12 cellular contexts compared by ENCODE assay signal in genomic region chr1:235041201-235041600, GRCh38.
DNase-seq lines count a peak whose midpoint lies in the region; ATAC-seq, FAIRE-seq and TF ChIP-seq lines count a peak whose summit lies in the region.
"Had no signal": no experiment of that assay in that cellular context is flagged by ENCODE, and none has a peak within 500 bp of the region (broad histone marks: within the 10 kb centered on the region; RNA-seq: fewer than 3 reads in every experiment).

No MANE protein-coding gene starts in this region.

- POLR2A ChIA-PET in activated naive CD8-positive, alpha-beta T cell treated with anti-CD3 and anti-CD28 coated beads, Interleukin-2, amount 10 ng/mL, durations not matched to agents 7 days and 5 days (lab: Charles Lee): no interaction called here
- POLR2A ChIA-PET in Panc1 (lab: Charles Lee): no interaction called here

- H3K4me1 Mint-ChIP-seq in activated naive CD8-positive, alpha-beta T cell treated with anti-CD3 and anti-CD28 coated beads, Interleukin-2, amount 10 ng/mL, durations not matched to agents 7 days and 5 days: peaks cover 24% of the 10 kb centered on the region
- peaks cover 17% of the 10 kb centered on the region for H3K4me1 Mint-ChIP-seq in activated naive CD8-positive, alpha-beta T cell treated with anti-CD3 and anti-CD28 coated beads for 36 hours
- peaks cover 24 to 42% of the 10 kb centered on the region in 2 donors for H3K4me1 Mint-ChIP-seq in stimulated activated naive B cell treated with anti-CD40 and anti-IgM and Interleukin-4, amounts not matched to agents 10 μg/mL and 1 μg/mL and 100 μg/mL, for 72 hours

- H3K9me3 Mint-ChIP-seq in activated naive CD8-positive, alpha-beta T cell treated with anti-CD3 and anti-CD28 coated beads, Interleukin-2, amount 10 ng/mL, durations not matched to agents 7 days and 5 days: peaks cover 15% of the 10 kb centered on the region
- peaks cover 15% of the 10 kb centered on the region for H3K9me3 Mint-ChIP-seq in activated naive CD8-positive, alpha-beta T cell treated with anti-CD3 and anti-CD28 coated beads for 36 hours
- peaks cover 9 to 11% of the 10 kb centered on the region in 2 donors for H3K9me3 Mint-ChIP-seq in stimulated activated naive B cell treated with anti-CD40 and anti-IgM and Interleukin-4, amounts not matched to agents 10 μg/mL and 1 μg/mL and 100 μg/mL, for 72 hours

- intact Hi-C loops in Panc1 (cut with micrococcal nuclease; ENCODE audit: unreplicated experiment) (no loop called here), heart right ventricle (cut with DNase I) (loop anchor here in 2 of 10 donors (5.0 to 10.0 kb wide), 2 partner anchors 34 to 46 kb away; no protein-coding TSS in a partner anchor)

- peak overlapping the region; percentile 43 for H3K27ac Mint-ChIP-seq in activated naive CD8-positive, alpha-beta T cell treated with anti-CD3 and anti-CD28 coated beads, Interleukin-2, amount 10 ng/mL, durations not matched to agents 7 days and 5 days
- no peak overlapping the region for H3K27ac Mint-ChIP-seq in activated naive CD8-positive, alpha-beta T cell treated with anti-CD3 and anti-CD28 coated beads for 36 hours
- H3K27ac Mint-ChIP-seq in stimulated activated naive B cell treated with anti-CD40 and anti-IgM and Interleukin-4, amounts not matched to agents 10 μg/mL and 1 μg/mL and 100 μg/mL, for 72 hours: peak overlapping the region; percentile 53

- H3K36me3 ChIP-seq in Panc1 (ENCODE audit: control insufficient read depth, insufficient read depth, low read length) (no peaks in the 10 kb centered on the region), heart right ventricle (no peaks in the 10 kb centered on the region)

- peak overlapping the region; percentile 70; the same call in 1 of the 2 replicates for H3K27ac ChIP-seq in Panc1 (ENCODE audit: low read length)
- peak overlapping the region in 1 of 10 donors; percentile 80 for H3K27ac ChIP-seq in heart right ventricle

- ATAC-seq in activated naive CD8-positive, alpha-beta T cell treated with anti-CD3 and anti-CD28 coated beads, Interleukin-2, amount 10 ng/mL, durations not matched to agents 7 days and 5 days (ENCODE audit: low read depth): peak; percentile 58
- ATAC-seq in Panc1: no peak
- peak in 6 of 8 donors; percentile 20 to 62 (median 43) for ATAC-seq in heart right ventricle
- no peak for ATAC-seq in stimulated activated naive B cell treated with anti-CD40 and anti-IgM and Interleukin-4, amounts not matched to agents 10 μg/mL and 1 μg/mL and 100 μg/mL, for 72 hours (replicated peaks)
- ATAC-seq: HCT116; stimulated activated naive CD8-positive, alpha-beta T cell treated with anti-CD3 and anti-CD28 coated beads, Interleukin-15, amount 100 ng/mL, for 72 hours had no signal

- no peak overlapping the region for H3K4me3 ChIP-seq in Panc1 (ENCODE audit: low read depth in 2 of 2, low read length in 2 of 2)
- H3K4me3 ChIP-seq in heart right ventricle: no peak overlapping the region

- H3K9me3 ChIP-seq in Panc1 (ENCODE audit: control insufficient read depth, insufficient read depth, low read depth, low read length) (peaks cover 12% of the 10 kb centered on the region), heart right ventricle (peaks cover 0 to 23% (median 0%) of the 10 kb centered on the region in 11 donors)

- H3K36me3 Mint-ChIP-seq in activated naive CD8-positive, alpha-beta T cell treated with anti-CD3 and anti-CD28 coated beads, Interleukin-2, amount 10 ng/mL, durations not matched to agents 7 days and 5 days: peaks cover 12% of the 10 kb centered on the region
- peaks cover 12% of the 10 kb centered on the region for H3K36me3 Mint-ChIP-seq in activated naive CD8-positive, alpha-beta T cell treated with anti-CD3 and anti-CD28 coated beads for 36 hours
- peaks cover 8 to 10% of the 10 kb centered on the region in 2 donors for H3K36me3 Mint-ChIP-seq in stimulated activated naive B cell treated with anti-CD40 and anti-IgM and Interleukin-4, amounts not matched to agents 10 μg/mL and 1 μg/mL and 100 μg/mL, for 72 hours

- CTCF ChIA-PET in Panc1 (lab: Charles Lee): no interaction called here

- TF ChIP-seq POLR2A in GM12891 (IDR thresholded peaks at IDR 0.05; ENCODE audit: low read depth, low read length): no peak

- H3K4me3 Mint-ChIP-seq in activated naive CD8-positive, alpha-beta T cell treated with anti-CD3 and anti-CD28 coated beads, Interleukin-2, amount 10 ng/mL, durations not matched to agents 7 days and 5 days: no peak overlapping the region
- no peak overlapping the region for H3K4me3 Mint-ChIP-seq in activated naive CD8-positive, alpha-beta T cell treated with anti-CD3 and anti-CD28 coated beads for 36 hours
- no peak overlapping the region for H3K4me3 Mint-ChIP-seq in stimulated activated naive B cell treated with anti-CD40 and anti-IgM and Interleukin-4, amounts not matched to agents 10 μg/mL and 1 μg/mL and 100 μg/mL, for 72 hours
- H3K4me3 Mint-ChIP-seq: stimulated activated naive CD8-positive, alpha-beta T cell treated with anti-CD3 and anti-CD28 coated beads, Interleukin-15, amount 100 ng/mL, for 72 hours had no signal

- no peaks in the 10 kb centered on the region for H3K27me3 Mint-ChIP-seq in activated naive CD8-positive, alpha-beta T cell treated with anti-CD3 and anti-CD28 coated beads, Interleukin-2, amount 10 ng/mL, durations not matched to agents 7 days and 5 days
- no peaks in the 10 kb centered on the region for H3K27me3 Mint-ChIP-seq in activated naive CD8-positive, alpha-beta T cell treated with anti-CD3 and anti-CD28 coated beads for 36 hours
- H3K27me3 Mint-ChIP-seq in stimulated activated naive B cell treated with anti-CD40 and anti-IgM and Interleukin-4, amounts not matched to agents 10 μg/mL and 1 μg/mL and 100 μg/mL, for 72 hours: no peaks in the 10 kb centered on the region
- H3K27me3 Mint-ChIP-seq: stimulated activated naive CD8-positive, alpha-beta T cell treated with anti-CD3 and anti-CD28 coated beads, Interleukin-15, amount 100 ng/mL, for 72 hours had no signal

- in situ Hi-C loops in Panc1 (cut with HindIII; ENCODE audit: low pct_unique_long_range_greater_than_20kb, low sequenced_read_pairs): no loop called here

- H3K4me1 ChIP-seq in Panc1 (ENCODE audit: control insufficient read depth, insufficient read depth, low read length): no peaks in the 10 kb centered on the region
- H3K4me1 ChIP-seq in heart right ventricle: peaks cover 0 to 16% (median 0%) of the 10 kb centered on the region in 9 donors

- no peaks in the 10 kb centered on the region for H3K27me3 ChIP-seq in Panc1 (ENCODE audit: control insufficient read depth, insufficient read depth, low read length)
- no peaks in the 10 kb centered on the region for H3K27me3 ChIP-seq in heart right ventricle

- TF ChIP-seq CTCF in Panc1 (IDR thresholded peaks at IDR 0.05) (no peak), heart right ventricle (IDR thresholded peaks at IDR 0.05) (no peak)

- DNase-seq in activated naive CD8-positive, alpha-beta T cell treated with anti-CD3 and anti-CD28 coated beads, Interleukin-2, amount 10 ng/mL, durations not matched to agents 7 days and 5 days: no peak
- no peak for DNase-seq in activated naive CD8-positive, alpha-beta T cell treated with anti-CD3 and anti-CD28 coated beads for 36 hours
- DNase-seq in Panc1 (ENCODE audit: low read depth, low spot score): no peak
- DNase-seq in heart right ventricle: no peak
- DNase-seq in stimulated activated naive B cell treated with anti-CD40 and anti-IgM and Interleukin-4, amounts not matched to agents 10 μg/mL and 1 μg/mL and 100 μg/mL, for 72 hours: no peak
- DNase-seq in NCI-H345 (lab: John Stamatoyannopoulos, UW): no peak
- DNase-seq in GM12891 (ENCODE audit: insufficient read length, low spot score): no peak
- no peak for DNase-seq in NCI-H524 (lab: John Stamatoyannopoulos, UW)
- DNase-seq: EL; stimulated activated CD4-positive, alpha-beta T cell treated with anti-CD3 and anti-CD28 coated beads, Interleukin-4, amount 100 ng/mL, for 24 hours; stimulated activated naive CD8-positive, alpha-beta T cell treated with anti-CD3 and anti-CD28 coated beads, Interleukin-15, amount 100 ng/mL, for 72 hours had no signal

- BruUV-seq in Panc1 (replicated peaks; lab: Mats Ljungman, UMichigan): no TSS peak

- FAIRE-seq in GM12891 (lab: Jason Lieb, UNC): no peak

TF ChIP-seq in GM12891, 5 proteins besides CTCF, POLR2A, EP300 and RAD21:
- TF ChIP-seq PAX5 (IDR thresholded peaks at IDR 0.05; ENCODE audit: insufficient read depth, low read length, severe bottlenecking) (no peak), POLR2AphosphoS5 (IDR thresholded peaks at IDR 0.05; ENCODE audit: low read depth, low read length) (no peak), POU2F2 (IDR thresholded peaks at IDR 0.05; ENCODE audit: low read depth, low read length) (no peak), SPI1 (IDR thresholded peaks at IDR 0.05; ENCODE audit: low read depth, low read length) (no peak), TAF1 (IDR thresholded peaks at IDR 0.05; ENCODE audit: low read depth, low read length) (no peak)

Comparison
In these comparisons a context has a peak if more than half of its experiments do, and no peak if none do; other contexts are left out.
1. ATAC-seq: peak in activated naive CD8-positive, alpha-beta T cell treated with anti-CD3 and anti-CD28 coated beads, Interleukin-2, amount 10 ng/mL, durations not matched to agents 7 days and 5 days (single experiment) and heart right ventricle (6 of 8); none in Panc1 (single experiment) and stimulated activated naive B cell treated with anti-CD40 and anti-IgM and Interleukin-4, amounts not matched to agents 10 μg/mL and 1 μg/mL and 100 μg/mL, for 72 hours (0 of 2).